In the genomic region with DNA sequence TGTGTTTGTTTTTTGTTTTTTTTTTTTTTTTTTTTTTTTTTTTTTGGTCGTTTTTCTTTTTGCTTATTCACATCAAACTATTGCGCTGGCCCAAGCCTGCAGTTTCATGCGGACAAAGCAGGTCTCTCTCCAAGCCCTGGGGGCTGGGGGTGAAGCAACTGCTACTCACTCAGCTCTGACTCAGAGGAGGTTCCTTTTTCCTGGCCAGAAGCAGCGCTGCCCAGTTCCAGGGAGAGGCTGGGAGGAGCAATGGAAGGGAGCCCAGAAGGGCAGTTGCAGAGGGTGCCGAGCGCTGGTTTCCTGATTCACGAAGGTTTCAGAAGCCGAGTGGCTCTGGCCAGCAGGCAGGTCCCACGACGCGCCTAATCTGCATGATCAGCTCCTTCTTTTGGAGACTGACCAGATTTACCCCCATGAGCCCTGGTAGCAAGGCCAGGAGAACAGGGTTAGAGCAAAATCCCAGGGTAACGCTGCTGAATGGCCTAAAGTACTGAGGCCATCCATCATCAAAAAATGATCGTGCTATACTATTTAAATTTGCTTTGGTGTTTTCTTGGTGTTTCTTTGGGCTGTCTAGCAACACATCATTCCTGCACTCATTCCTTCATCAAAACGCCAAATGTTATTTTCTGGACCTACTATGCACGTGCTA, we compare ENCODE assay signal across 8 cellular contexts.
A peak's percentile ranks its signal among the peaks of the same experiment; 100 is the strongest.
DNase-seq lines count a peak whose midpoint lies in the region; ATAC-seq lines count a peak whose summit lies in the region.

No MANE protein-coding gene starts in this region.

- H3K14ac ChIP-seq in trophoblast cell (ENCODE audit: low read length), result no peak overlapping the region

- H3K27ac Mint-ChIP-seq in activated CD8-positive, alpha-beta T cell treated with anti-CD3 and anti-CD28 coated beads, Interleukin-2, amount 10 ng/mL, durations not matched to agents 7 days and 5 days, result no peak overlapping the region

- POLR2A ChIA-PET in activated CD8-positive, alpha-beta T cell treated with anti-CD3 and anti-CD28 coated beads, Interleukin-2, amount 10 ng/mL, durations not matched to agents 7 days and 5 days (lab: Charles Lee), result no interaction called here

- no peaks in the 10 kb centered on the region for H3K4me1 Mint-ChIP-seq in activated CD8-positive, alpha-beta T cell treated with anti-CD3 and anti-CD28 coated beads, Interleukin-2, amount 10 ng/mL, durations not matched to agents 7 days and 5 days (ENCODE audit: low read depth)

- ATAC-seq in HG02885 (IDR thresholded peaks at IDR 0.05; ENCODE audit: poor library complexity, unreplicated experiment) (no peak), HG02642 (IDR thresholded peaks at IDR 0.05; ENCODE audit: poor library complexity, unreplicated experiment) (no peak)
- ATAC-seq in activated CD8-positive, alpha-beta T cell treated with anti-CD3 and anti-CD28 coated beads, Interleukin-2, amount 10 ng/mL, durations not matched to agents 7 days and 5 days, result no peak

- H3K27me3 Mint-ChIP-seq in activated CD8-positive, alpha-beta T cell treated with anti-CD3 and anti-CD28 coated beads, Interleukin-2, amount 10 ng/mL, durations not matched to agents 7 days and 5 days (ENCODE audit: low read depth), result no peaks in the 10 kb centered on the region

- H3K4me3 ChIP-seq in trophoblast cell (ENCODE audit: low read depth, low read length), result no peak overlapping the region

- no peak overlapping the region for H4K91ac ChIP-seq in trophoblast cell (ENCODE audit: low read depth, low read length)

- no peak overlapping the region for H3K23ac ChIP-seq in trophoblast cell (ENCODE audit: low read length)

- no peak overlapping the region for H3K27ac ChIP-seq in trophoblast cell (ENCODE audit: low read depth, low read length)

- no peaks in the 10 kb centered on the region for H3K36me3 ChIP-seq in trophoblast cell (ENCODE audit: control insufficient read depth in 1 of 2, insufficient read depth in 2 of 2, low read length in 2 of 2)

- no peak overlapping the region for H3K18ac ChIP-seq in trophoblast cell (ENCODE audit: low read length)

- no peak overlapping the region for H3K4ac ChIP-seq in trophoblast cell (ENCODE audit: low read depth, low read length)

- peaks cover 2% of the 10 kb centered on the region for H3K79me1 ChIP-seq in trophoblast cell (ENCODE audit: low read length)

- no CpG with 5 or more reads among the region's 15 CpGs for WGBS in trophoblast cell (ENCODE audit: extremely low coverage, insufficient coverage, insufficient read length)

- DNase-seq in DMS53 treated with DMSO at 0.1 percent for 48 hours (lab: John Stamatoyannopoulos, UW; ENCODE audit: unreplicated experiment), result peak; percentile 8
- DNase-seq in T1000 (lab: John Stamatoyannopoulos, UW), result peak; percentile 94
- DNase-seq in globus pallidus (ENCODE audit: low spot score), result peak; percentile 80
- peak; percentile 42 to 54 for DNase-seq in trophoblast cell
- DNase-seq in activated CD8-positive, alpha-beta T cell treated with anti-CD3 and anti-CD28 coated beads, Interleukin-2, amount 10 ng/mL, durations not matched to agents 7 days and 5 days, result no peak
- DNase-seq in NCI-H1417 (lab: John Stamatoyannopoulos, UW), result no peak

- peak overlapping the region; percentile 37 for H2BK12ac ChIP-seq in trophoblast cell (ENCODE audit: low read length)

- peaks cover 9% of the 10 kb centered on the region in 2 experiments for H3K4me1 ChIP-seq in trophoblast cell (ENCODE audit: control insufficient read depth in 1 of 2, insufficient read depth in 2 of 2, low read length in 2 of 2)

- no peaks in the 10 kb centered on the region for H3K36me3 Mint-ChIP-seq in activated CD8-positive, alpha-beta T cell treated with anti-CD3 and anti-CD28 coated beads, Interleukin-2, amount 10 ng/mL, durations not matched to agents 7 days and 5 days (ENCODE audit: low read depth)

- H2BK120ac ChIP-seq in trophoblast cell (ENCODE audit: insufficient read depth, low read length, poor library complexity), result peak overlapping the region; percentile 3

- H2AK5ac ChIP-seq in trophoblast cell (ENCODE audit: low read length), result no peak overlapping the region

- no peak overlapping the region for H3K9ac ChIP-seq in trophoblast cell (ENCODE audit: low read length)

- no peak overlapping the region for H3K4me3 Mint-ChIP-seq in activated CD8-positive, alpha-beta T cell treated with anti-CD3 and anti-CD28 coated beads, Interleukin-2, amount 10 ng/mL, durations not matched to agents 7 days and 5 days

- no peaks in the 10 kb centered on the region for H3K9me3 Mint-ChIP-seq in activated CD8-positive, alpha-beta T cell treated with anti-CD3 and anti-CD28 coated beads, Interleukin-2, amount 10 ng/mL, durations not matched to agents 7 days and 5 days (ENCODE audit: insufficient read depth)

- H3K27me3 ChIP-seq in trophoblast cell (ENCODE audit: insufficient read depth, low read length), result no peaks in the 10 kb centered on the region

- H3K4me2 ChIP-seq in trophoblast cell (ENCODE audit: low read length), result no peak overlapping the region

- H4K8ac ChIP-seq in trophoblast cell (ENCODE audit: low read depth, low read length), result no peak overlapping the region

- CTCF ChIA-PET in activated CD8-positive, alpha-beta T cell treated with anti-CD3 and anti-CD28 coated beads, Interleukin-2, amount 10 ng/mL, durations not matched to agents 7 days and 5 days (lab: Charles Lee), result no interaction called here

- no peaks in the 10 kb centered on the region for H3K79me2 ChIP-seq in trophoblast cell (ENCODE audit: control insufficient read depth, insufficient read depth, low read length, poor library complexity)

- H2AFZ ChIP-seq in trophoblast cell (ENCODE audit: insufficient read depth, low read length, poor library complexity), result no peak overlapping the region

- H2BK5ac ChIP-seq in trophoblast cell (ENCODE audit: low read depth, low read length, poor library complexity), result no peak overlapping the region

- H4K12ac ChIP-seq in trophoblast cell (ENCODE audit: low read depth, low read length), result no peak overlapping the region

- H3K9me3 ChIP-seq in trophoblast cell (ENCODE audit: insufficient read depth, low read depth, low read length), result no peaks in the 10 kb centered on the region

Comparison
In these comparisons a context has a peak if more than half of its experiments do, and no peak if none do; other contexts are left out.
1. DNase-seq: peak in DMS53 treated with DMSO at 0.1 percent for 48 hours (single experiment), T1000 (single experiment), globus pallidus (single experiment) and trophoblast cell (2 of 2); none in activated CD8-positive, alpha-beta T cell treated with anti-CD3 and anti-CD28 coated beads, Interleukin-2, amount 10 ng/mL, durations not matched to agents 7 days and 5 days (single experiment) and NCI-H1417 (0 of 3).